In the genomic region with DNA sequence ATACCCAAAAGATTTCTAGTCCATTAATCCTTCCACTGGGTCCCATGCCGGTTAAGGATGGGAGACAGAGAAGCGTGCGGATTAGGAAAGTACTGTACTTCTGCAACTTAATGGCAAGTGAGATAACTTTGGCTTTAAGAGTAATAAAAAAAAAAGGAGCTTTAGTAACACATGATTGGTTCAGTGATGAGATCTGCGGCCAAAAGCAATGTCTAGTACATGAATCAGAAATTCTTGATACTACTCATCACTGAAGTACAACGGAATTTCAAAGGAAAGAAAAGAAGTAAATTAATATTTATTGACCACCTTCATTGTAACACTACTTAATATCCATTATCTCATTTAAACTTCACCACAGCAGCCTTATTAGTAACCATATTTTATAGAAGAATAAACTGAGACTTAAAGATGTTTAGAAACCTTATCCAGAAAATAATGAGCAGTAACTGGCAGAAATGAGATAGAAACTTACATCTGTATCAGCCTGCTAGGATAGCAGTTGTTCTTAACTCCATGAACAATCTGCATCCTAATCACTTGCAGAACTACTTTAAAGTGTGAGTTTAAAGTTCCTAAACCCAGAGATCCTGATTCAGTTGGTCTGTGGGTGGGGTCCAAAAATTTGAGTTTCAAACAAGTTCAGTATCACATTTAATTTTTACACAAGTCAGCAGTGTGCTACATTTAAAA, we compare ENCODE assay signal across 1 cellular context.
A peak's percentile ranks its signal among the peaks of the same experiment; 100 is the strongest.
TF ChIP-seq lines count a peak whose summit lies in the region.

No MANE protein-coding gene starts in this region.

TF ChIP-seq in SK-N-SH, 30 proteins besides CTCF, POLR2A, EP300 and RAD21 (continued from another document):
- TF ChIP-seq, protein P1, sequence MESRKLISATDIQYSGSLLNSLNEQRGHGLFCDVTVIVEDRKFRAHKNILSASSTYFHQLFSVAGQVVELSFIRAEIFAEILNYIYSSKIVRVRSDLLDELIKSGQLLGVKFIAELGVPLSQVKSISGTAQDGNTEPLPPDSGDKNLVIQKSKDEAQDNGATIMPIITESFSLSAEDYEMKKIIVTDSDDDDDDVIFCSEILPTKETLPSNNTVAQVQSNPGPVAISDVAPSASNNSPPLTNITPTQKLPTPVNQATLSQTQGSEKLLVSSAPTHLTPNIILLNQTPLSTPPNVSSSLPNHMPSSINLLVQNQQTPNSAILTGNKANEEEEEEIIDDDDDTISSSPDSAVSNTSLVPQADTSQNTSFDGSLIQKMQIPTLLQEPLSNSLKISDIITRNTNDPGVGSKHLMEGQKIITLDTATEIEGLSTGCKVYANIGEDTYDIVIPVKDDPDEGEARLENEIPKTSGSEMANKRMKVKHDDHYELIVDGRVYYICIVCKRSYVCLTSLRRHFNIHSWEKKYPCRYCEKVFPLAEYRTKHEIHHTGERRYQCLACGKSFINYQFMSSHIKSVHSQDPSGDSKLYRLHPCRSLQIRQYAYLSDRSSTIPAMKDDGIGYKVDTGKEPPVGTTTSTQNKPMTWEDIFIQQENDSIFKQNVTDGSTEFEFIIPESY (IDR thresholded peaks at IDR 0.05; ENCODE audit: borderline replicate concordance, low read depth), result 0 out of 2 replicates have a peak, but pooled peaks have one; percentile 35
- TF ChIP-seq TCF12 (IDR thresholded peaks at IDR 0.05) (peak; percentile 61), MXI1 (IDR thresholded peaks at IDR 0.05; ENCODE audit: low read depth, low read length) (no peak), POLR2AphosphoS5 (IDR thresholded peaks at IDR 0.05; ENCODE audit: low read depth, low read length) (peak; percentile 43; the same call in 1 of the 2 replicates)
